Comparison of ENCODE assay signal across 15 cellular contexts in genomic region chr3:23264413-23264812, GRCh38.
DNase-seq lines count a peak whose midpoint lies in the region; ATAC-seq and TF ChIP-seq lines count a peak whose summit lies in the region.
"Had no signal": no experiment of that assay in that cellular context is flagged by ENCODE, and none has a peak within 500 bp of the region (broad histone marks: within the 10 kb centered on the region; RNA-seq: fewer than 3 reads in every experiment).

No MANE protein-coding gene starts in this region.

- POLR2A ChIA-PET in PC-3 (lab: Charles Lee; ENCODE audit: unreplicated experiment): no interaction called here
- POLR2A ChIA-PET in activated CD8-positive, alpha-beta T cell treated with anti-CD3 and anti-CD28 coated beads, Interleukin-2, amount 10 ng/mL, durations not matched to agents 7 days and 5 days (lab: Charles Lee): no interaction called here

- H3K4me2 ChIP-seq in PC-3 (ENCODE audit: low read length) (peak overlapping the region; percentile 21), osteoblast (ENCODE audit: insufficient read depth, low read length) (peak overlapping the region; percentile 51)

- H3K79me2 ChIP-seq in PC-3 (ENCODE audit: low read length) (peaks cover 46% of the 10 kb centered on the region), osteoblast (ENCODE audit: insufficient read depth, low read length) (peaks cover 20% of the 10 kb centered on the region)

- H3K27me3 ChIP-seq in PC-3 (ENCODE audit: low read length) (no peaks in the 10 kb centered on the region), osteoblast (ENCODE audit: insufficient read depth, low read length) (no peaks in the 10 kb centered on the region), tibial artery (no peaks in the 10 kb centered on the region)
- H3K27me3 ChIP-seq: body of pancreas, heart right ventricle, pancreas had no signal

- peak overlapping the region; percentile 38; the same call in 1 of the 2 replicates for H3K27ac ChIP-seq in PC-3 (ENCODE audit: low read length)
- H3K27ac ChIP-seq in osteoblast (ENCODE audit: low read depth, low read length): peak overlapping the region; percentile 82
- H3K27ac ChIP-seq in tibial artery: no peak overlapping the region
- H3K27ac ChIP-seq: body of pancreas, heart right ventricle, pancreas had no signal

- H4K20me1 ChIP-seq in PC-3 (ENCODE audit: low read length): no peaks in the 10 kb centered on the region
- H4K20me1 ChIP-seq in osteoblast (ENCODE audit: insufficient read depth, low read length): no peaks in the 10 kb centered on the region

- CTCF ChIA-PET in PC-3 (lab: Charles Lee): no interaction called here
- CTCF ChIA-PET in activated CD8-positive, alpha-beta T cell treated with anti-CD3 and anti-CD28 coated beads, Interleukin-2, amount 10 ng/mL, durations not matched to agents 7 days and 5 days (lab: Charles Lee): no interaction called here

- no peaks in the 10 kb centered on the region for H3K36me3 Mint-ChIP-seq in activated CD8-positive, alpha-beta T cell treated with anti-CD3 and anti-CD28 coated beads, Interleukin-2, amount 10 ng/mL, durations not matched to agents 7 days and 5 days (ENCODE audit: low read depth)

- no peak overlapping the region for H3K9ac ChIP-seq in PC-3 (ENCODE audit: low read length)

- H3K36me3 ChIP-seq in PC-3 (ENCODE audit: low read depth, low read length) (no peaks in the 10 kb centered on the region), osteoblast (ENCODE audit: insufficient read depth, low read length) (no peaks in the 10 kb centered on the region), tibial artery (no peaks in the 10 kb centered on the region)
- H3K36me3 ChIP-seq: heart right ventricle, pancreas had no signal

- H2AFZ ChIP-seq in PC-3 (ENCODE audit: low read length) (no peak overlapping the region), osteoblast (ENCODE audit: low read length) (no peak overlapping the region)

- H3K9me3 Mint-ChIP-seq in activated CD8-positive, alpha-beta T cell treated with anti-CD3 and anti-CD28 coated beads, Interleukin-2, amount 10 ng/mL, durations not matched to agents 7 days and 5 days (ENCODE audit: insufficient read depth): no peaks in the 10 kb centered on the region
- H3K9me3 Mint-ChIP-seq: activated CD4-positive, alpha-beta memory T cell treated with anti-CD3 and anti-CD28 coated beads, Interleukin-2, amount 10 ng/mL, durations not matched to agents 7 days and 5 days had no signal

- TF ChIP-seq CTCF in PC-3 (conservative IDR thresholded peaks at IDR 0.05; ENCODE audit: low read depth, low read length) (no peak), epithelial cell of esophagus (IDR thresholded peaks at IDR 0.05; ENCODE audit: insufficient read depth, low read depth, low read length, missing control alignments) (no peak), osteoblast (IDR thresholded peaks at IDR 0.05; ENCODE audit: extremely low read depth, low read depth, low read length) (no peak), tibial artery (IDR thresholded peaks at IDR 0.05) (no peak)

- H3K27me3 Mint-ChIP-seq in activated CD8-positive, alpha-beta T cell treated with anti-CD3 and anti-CD28 coated beads, Interleukin-2, amount 10 ng/mL, durations not matched to agents 7 days and 5 days (ENCODE audit: low read depth): no peaks in the 10 kb centered on the region
- H3K27me3 Mint-ChIP-seq: activated CD4-positive, alpha-beta memory T cell treated with anti-CD3 and anti-CD28 coated beads, Interleukin-2, amount 10 ng/mL, durations not matched to agents 7 days and 5 days had no signal

- H3K4me1 ChIP-seq in PC-3 (ENCODE audit: insufficient read depth, low read length): peaks cover 25% of the 10 kb centered on the region
- H3K4me1 ChIP-seq in osteoblast (ENCODE audit: insufficient read depth, low read length): peaks cover 23% of the 10 kb centered on the region
- peaks cover 0 to 22% (median 0%) of the 10 kb centered on the region in 4 donors for H3K4me1 ChIP-seq in tibial artery
- H3K4me1 ChIP-seq: body of pancreas, pancreas had no signal

- H3F3A ChIP-seq in PC-3 (ENCODE audit: low read length, unreplicated experiment): no peaks in the 10 kb centered on the region

- H3K9me2 ChIP-seq in PC-3 (replicated peaks; ENCODE audit: low read length): no peaks in the 10 kb centered on the region

- intact Hi-C loops in PC-3 (cut with micrococcal nuclease) (no loop called here), tibial artery (cut with DNase I; ENCODE audit: low total_unique reads) (no loop called here)

- no peak overlapping the region for H3K4me3 Mint-ChIP-seq in activated CD8-positive, alpha-beta T cell treated with anti-CD3 and anti-CD28 coated beads, Interleukin-2, amount 10 ng/mL, durations not matched to agents 7 days and 5 days
- H3K4me3 Mint-ChIP-seq: activated CD4-positive, alpha-beta memory T cell treated with anti-CD3 and anti-CD28 coated beads, Interleukin-2, amount 10 ng/mL, durations not matched to agents 7 days and 5 days had no signal

- ATAC-seq in PC-3: peak; percentile 79
- ATAC-seq in GM21447 (IDR thresholded peaks at IDR 0.05; ENCODE audit: unreplicated experiment): no peak
- no peak for ATAC-seq in activated CD8-positive, alpha-beta T cell treated with anti-CD3 and anti-CD28 coated beads, Interleukin-2, amount 10 ng/mL, durations not matched to agents 7 days and 5 days
- ATAC-seq: body of pancreas, heart right ventricle, mucosa of descending colon, pancreas had no signal

- no TSS peak for BruUV-seq in PC-3 (replicated peaks; lab: Mats Ljungman, UMichigan)

- no peak overlapping the region for H3K27ac Mint-ChIP-seq in activated CD8-positive, alpha-beta T cell treated with anti-CD3 and anti-CD28 coated beads, Interleukin-2, amount 10 ng/mL, durations not matched to agents 7 days and 5 days
- H3K27ac Mint-ChIP-seq: activated CD4-positive, alpha-beta memory T cell treated with anti-CD3 and anti-CD28 coated beads, Interleukin-2, amount 10 ng/mL, durations not matched to agents 7 days and 5 days had no signal

- no peaks in the 10 kb centered on the region for H3K4me1 Mint-ChIP-seq in activated CD8-positive, alpha-beta T cell treated with anti-CD3 and anti-CD28 coated beads, Interleukin-2, amount 10 ng/mL, durations not matched to agents 7 days and 5 days (ENCODE audit: low read depth)
- H3K4me1 Mint-ChIP-seq: activated CD4-positive, alpha-beta memory T cell treated with anti-CD3 and anti-CD28 coated beads, Interleukin-2, amount 10 ng/mL, durations not matched to agents 7 days and 5 days had no signal

- H3K4me3 ChIP-seq in PC-3 (ENCODE audit: low read length) (no peak overlapping the region), epithelial cell of esophagus (ENCODE audit: low read length) (no peak overlapping the region), osteoblast (ENCODE audit: insufficient read depth, low read length) (no peak overlapping the region), tibial artery (no peak overlapping the region)
- H3K4me3 ChIP-seq: body of pancreas, heart right ventricle, mucosa of descending colon, pancreas had no signal

- peak; percentile 24 for DNase-seq in Daoy (ENCODE audit: low read depth)
- peak; percentile 79 for DNase-seq in PC-3
- peak; percentile 54 for DNase-seq in epithelial cell of esophagus (ENCODE audit: low read depth)
- peak; percentile 83 for DNase-seq in osteoblast (ENCODE audit: insufficient read length, low spot score, missing footprints)
- no peak for DNase-seq in tibial artery
- DNase-seq in activated CD8-positive, alpha-beta T cell treated with anti-CD3 and anti-CD28 coated beads, Interleukin-2, amount 10 ng/mL, durations not matched to agents 7 days and 5 days: no peak
- DNase-seq in cerebellum (ENCODE audit: low spot score): no peak
- DNase-seq: activated CD4-positive, alpha-beta memory T cell treated with anti-CD3 and anti-CD28 coated beads, Interleukin-2, amount 10 ng/mL, durations not matched to agents 7 days and 5 days; body of pancreas; heart right ventricle; kidney glomerular epithelial cell; mucosa of descending colon; NCI-H1048; pancreas had no signal

- H3K9me3 ChIP-seq in PC-3 (ENCODE audit: low read length): no peaks in the 10 kb centered on the region
- no peaks in the 10 kb centered on the region for H3K9me3 ChIP-seq in osteoblast (ENCODE audit: low read depth, low read length)
- no peaks in the 10 kb centered on the region for H3K9me3 ChIP-seq in tibial artery
- H3K9me3 ChIP-seq: body of pancreas, heart right ventricle, mucosa of descending colon, pancreas had no signal

Comparison
In these comparisons a context has a peak if more than half of its experiments do, and no peak if none do; other contexts are left out.
1. DNase-seq: peak in Daoy (single experiment), PC-3 (single experiment), epithelial cell of esophagus (single experiment) and osteoblast (single experiment); none in tibial artery (0 of 2), activated CD8-positive, alpha-beta T cell treated with anti-CD3 and anti-CD28 coated beads, Interleukin-2, amount 10 ng/mL, durations not matched to agents 7 days and 5 days (single experiment) and cerebellum (single experiment).
2. H3K27ac ChIP-seq: peak in PC-3 (single experiment) and osteoblast (single experiment); none in tibial artery (0 of 2).